In genomic region chr7:71239517-71239916, GRCh38 we compare ENCODE assay signal across 15 cellular contexts.
DNase-seq lines count a peak whose midpoint lies in the region; ATAC-seq and TF ChIP-seq lines count a peak whose summit lies in the region.
"Had no signal": no experiment of that assay in that cellular context is flagged by ENCODE, and none has a peak within 500 bp of the region (broad histone marks: within the 10 kb centered on the region; RNA-seq: fewer than 3 reads in every experiment).

No MANE protein-coding gene starts in this region.

- no peaks in the 10 kb centered on the region for H3K36me3 ChIP-seq in ectodermal cell (ENCODE audit: control insufficient read depth, insufficient read depth, low read length)
- H3K36me3 ChIP-seq in thoracic aorta, result no peaks in the 10 kb centered on the region
- no peaks in the 10 kb centered on the region for H3K36me3 ChIP-seq in OCI-LY7 (ENCODE audit: insufficient read depth, low read length)
- no peaks in the 10 kb centered on the region for H3K36me3 ChIP-seq in MG63
- H3K36me3 ChIP-seq: adrenal gland had no signal

- H3K27me3 Mint-ChIP-seq in mesothelial cell of epicardium (ENCODE audit: low read depth), result no peaks in the 10 kb centered on the region

- no peak for ATAC-seq in thoracic aorta (ENCODE audit: insufficient number of reproducible peaks, low FRiP score, low read depth)
- no peak for ATAC-seq in HG02981 (IDR thresholded peaks at IDR 0.05; ENCODE audit: unreplicated experiment)
- ATAC-seq: activated CD8-positive, alpha-beta T cell treated with anti-CD3 and anti-CD28 coated beads, Interleukin-2, amount 10 ng/mL, durations not matched to agents 7 days and 5 days; HepG2; sciatic nerve had no signal

- H3K36me3 Mint-ChIP-seq in mesothelial cell of epicardium, result no peaks in the 10 kb centered on the region

- H2AFZ ChIP-seq in OCI-LY7 (ENCODE audit: low read length), result no peak overlapping the region

- H3K4me2 ChIP-seq in OCI-LY7 (ENCODE audit: low read length), result no peak overlapping the region

- peak overlapping the region; percentile 47 for H3K27ac Mint-ChIP-seq in mesothelial cell of epicardium
- H3K27ac Mint-ChIP-seq: activated CD8-positive, alpha-beta T cell treated with anti-CD3 and anti-CD28 coated beads, Interleukin-2, amount 10 ng/mL, durations not matched to agents 7 days and 5 days had no signal

- H3K4me3 ChIP-seq in ectodermal cell (ENCODE audit: insufficient read depth, low read depth, low read length) (no peak overlapping the region), thoracic aorta (no peak overlapping the region), OCI-LY7 (ENCODE audit: low read depth, low read length, poor library complexity, severe bottlenecking) (no peak overlapping the region), MG63 (no peak overlapping the region)
- H3K4me3 ChIP-seq: adrenal gland had no signal

- POLR2A ChIA-PET in OCI-LY7 (lab: Charles Lee), result interaction anchor here (1.0 kb wide), 1 partner anchor 13 kb away, joined by 3 read pairs; no protein-coding TSS in a partner anchor

- H3K9me3 Mint-ChIP-seq in mesothelial cell of epicardium, result no peaks in the 10 kb centered on the region

- CTCF ChIA-PET in OCI-LY7 (lab: Charles Lee; ENCODE audit: unreplicated experiment), result no interaction called here

- no TSS peak for BruUV-seq in OCI-LY7 (replicated peaks; lab: Mats Ljungman, UMichigan)

- intact Hi-C loops in OCI-LY7 (cut with micrococcal nuclease; ENCODE audit: unreplicated experiment), result no loop called here

- peak overlapping the region; percentile 47 for H3K27ac ChIP-seq in ectodermal cell (ENCODE audit: insufficient read depth, low read depth, low read length, poor library complexity, severe bottlenecking)
- H3K27ac ChIP-seq in thoracic aorta, result peak overlapping the region; percentile 81 to 87
- no peak overlapping the region for H3K27ac ChIP-seq in OCI-LY7 (ENCODE audit: low read depth, low read length, poor library complexity, severe bottlenecking)
- H3K27ac ChIP-seq: adrenal gland had no signal

- peak; percentile 51 for DNase-seq in NCI-H2171 (lab: John Stamatoyannopoulos, UW)
- DNase-seq in mesothelial cell of epicardium (ENCODE audit: low spot score in 2 of 2, unreplicated experiment in 2 of 2), result no peak
- DNase-seq in thoracic aorta (ENCODE audit: low spot score), result no peak
- no peak for DNase-seq in OCI-LY7 (ENCODE audit: low spot score)
- no peak for DNase-seq in stimulated activated CD4-positive, alpha-beta T cell treated with anti-CD3 and anti-CD28 coated beads, Interleukin-4, amount 100 ng/mL, for 4 hours
- DNase-seq in MG63, result no peak
- DNase-seq: activated CD8-positive, alpha-beta T cell treated with anti-CD3 and anti-CD28 coated beads, Interleukin-2, amount 10 ng/mL, durations not matched to agents 7 days and 5 days; adrenal gland; effector CD4-positive, alpha-beta T cell; NCI-H82; stimulated activated CD4-positive, alpha-beta T cell treated with anti-CD3 and anti-CD28 coated beads, Interleukin-4, amount 100 ng/mL, for 24 hours had no signal

- no peaks in the 10 kb centered on the region for H3K79me2 ChIP-seq in OCI-LY7 (ENCODE audit: insufficient read depth, low read depth, low read length)

- TF ChIP-seq CTCF in mesothelial cell of epicardium (IDR thresholded peaks at IDR 0.05; ENCODE audit: unreplicated experiment) (no peak), thoracic aorta (IDR thresholded peaks at IDR 0.05) (no peak), OCI-LY7 (conservative IDR thresholded peaks at IDR 0.05; ENCODE audit: low read length) (no peak)

- H3K27me3 ChIP-seq in ectodermal cell (ENCODE audit: control insufficient read depth, insufficient read depth, low read length, poor library complexity, severe bottlenecking) (no peaks in the 10 kb centered on the region), thoracic aorta (replicated peaks; ENCODE audit: insufficient read depth) (no peaks in the 10 kb centered on the region), MG63 (no peaks in the 10 kb centered on the region)
- H3K27me3 ChIP-seq: adrenal gland had no signal

- WGBS in ectodermal cell, 2 experiments, result 39 to 48% methylated on average over 2 to 3 of the region's 3 CpGs

- H3K4me1 ChIP-seq in ectodermal cell (ENCODE audit: control insufficient read depth, insufficient read depth, low read length) (peaks cover 36% of the 10 kb centered on the region), thoracic aorta (ENCODE audit: control insufficient read depth in 1 of 2, low read depth in 2 of 2) (peaks cover 16 to 67% of the 10 kb centered on the region in 2 donors), OCI-LY7 (ENCODE audit: insufficient read depth, low read length, poor library complexity, severe bottlenecking) (no peaks in the 10 kb centered on the region)
- H3K4me1 ChIP-seq: adrenal gland had no signal

- no peak overlapping the region for H3K4me3 Mint-ChIP-seq in mesothelial cell of epicardium
- H3K4me3 Mint-ChIP-seq: activated CD8-positive, alpha-beta T cell treated with anti-CD3 and anti-CD28 coated beads, Interleukin-2, amount 10 ng/mL, durations not matched to agents 7 days and 5 days had no signal

- H3K9me2 ChIP-seq in OCI-LY7 (ENCODE audit: insufficient read depth, low read length), result no peaks in the 10 kb centered on the region

- H3K9me3 ChIP-seq in ectodermal cell (ENCODE audit: control insufficient read depth, low read length) (no peaks in the 10 kb centered on the region), thoracic aorta (no peaks in the 10 kb centered on the region), OCI-LY7 (ENCODE audit: low read length) (no peaks in the 10 kb centered on the region), MG63 (no peaks in the 10 kb centered on the region)
- H3K9me3 ChIP-seq: adrenal gland had no signal

- no peaks in the 10 kb centered on the region for H4K20me1 ChIP-seq in OCI-LY7 (ENCODE audit: insufficient read depth, low read length)

- peaks cover 32% of the 10 kb centered on the region for H3K4me1 Mint-ChIP-seq in mesothelial cell of epicardium
